22 cellular contexts compared by ENCODE assay signal in the genomic region with DNA sequence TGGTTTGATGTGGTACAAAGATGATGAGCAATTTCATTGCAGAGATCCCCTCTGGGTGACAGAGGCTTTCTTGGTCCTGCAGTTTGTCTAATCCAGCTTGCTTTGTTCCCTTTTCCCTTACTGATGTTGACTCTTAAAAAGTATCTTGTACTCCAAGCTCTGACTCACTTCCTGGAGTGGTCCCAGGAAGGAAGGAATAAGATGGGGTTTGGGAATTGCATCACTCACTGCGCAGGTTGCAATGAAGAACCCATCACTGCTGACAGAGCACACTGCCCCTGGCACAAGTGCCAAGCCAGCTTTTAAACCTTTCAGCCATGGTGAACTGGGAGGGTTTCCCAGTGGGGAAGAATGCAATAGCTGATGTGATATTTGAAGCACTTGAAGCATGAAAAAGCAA.
"Had no signal": no experiment of that assay in that cellular context is flagged by ENCODE, and none has a peak within 500 bp of the region (broad histone marks: within the 10 kb centered on the region; RNA-seq: fewer than 3 reads in every experiment).

No MANE protein-coding gene starts in this region.

- ATAC-seq: activated CD4-positive, alpha-beta T cell treated with anti-CD3 and anti-CD28 coated beads for 36 hours; body of pancreas; gastrocnemius medialis; left ventricle myocardium superior; natural killer cell treated with Interleukin-12 subunit alpha and Interleukin-12 subunit beta and Interleukin-15 and Interleukin-18, amount 100 ng/mL, for 72 hours had no signal

- DNase-seq: activated B cell treated with CpG ODN at 0.5 μM for 24 hours; activated CD4-positive, alpha-beta T cell treated with anti-CD3 and anti-CD28 coated beads for 36 hours; activated CD4-positive, alpha-beta T cell treated with anti-CD3 and anti-CD28 coated beads, Interleukin-2, amount 50 U/mL, for 4 hours; activated naive CD4-positive, alpha-beta T cell treated with Interleukin-2 at 50 U/mL for 16 hours; activated naive CD8-positive, alpha-beta T cell treated with anti-CD3 and anti-CD28 coated beads for 36 hours; activated T-cell treated with anti-CD3 and anti-CD28 coated beads, Interleukin-2, amount 50 U/mL, for 48 hours; body of pancreas; caudate nucleus; effector CD4-positive, alpha-beta T cell; erythroblast; gastrocnemius medialis; hypothalamus; left ventricle myocardium superior; mammary epithelial cell; retina; sigmoid colon; stimulated activated CD4-positive, alpha-beta T cell treated with anti-CD3 and anti-CD28 coated beads, Interleukin-4, amount 100 ng/mL, for 1 hour; stimulated activated naive CD4-positive, alpha-beta T cell; T-helper 9 cell; testis had no signal

- H3K4me3 ChIP-seq: body of pancreas, gastrocnemius medialis, sigmoid colon, smooth muscle cell, testis had no signal

- H3K4me2 ChIP-seq: smooth muscle cell had no signal

- H3K36me3 ChIP-seq: gastrocnemius medialis, sigmoid colon had no signal

- H3K4me1 ChIP-seq: body of pancreas, gastrocnemius medialis, sigmoid colon, testis had no signal

- H3K27me3 ChIP-seq: body of pancreas, gastrocnemius medialis, sigmoid colon, testis had no signal

- H3K27ac ChIP-seq: body of pancreas, gastrocnemius medialis, sigmoid colon, testis had no signal

- H3K9me3 ChIP-seq: body of pancreas, gastrocnemius medialis, sigmoid colon, testis had no signal
